ENCODE assay signal across 11 cellular contexts in the genomic region with DNA sequence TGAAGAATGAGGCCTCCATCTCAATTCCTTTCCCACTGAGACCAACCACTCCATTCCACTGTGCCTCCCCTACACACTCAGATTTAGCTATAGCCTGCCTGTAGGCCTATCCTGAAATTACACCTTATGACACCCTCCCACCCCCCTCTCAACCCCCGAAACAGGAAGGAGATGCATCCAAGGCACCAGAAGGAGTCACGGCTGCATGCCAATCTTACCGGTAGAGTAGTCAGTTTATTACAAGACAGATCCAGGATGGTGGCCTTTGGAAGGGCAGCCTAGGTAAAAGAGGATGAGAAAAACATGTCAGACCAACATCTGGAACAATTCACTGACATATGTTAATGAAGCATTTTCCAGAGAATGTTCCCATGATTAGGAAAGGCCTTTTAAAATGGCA. TPM values are rescaled to one million over a fixed set of nuclear protein-coding genes. Genes with fewer than 3 reads are reported as not detected.
DNase-seq lines count a peak whose midpoint lies in the region; ATAC-seq, FAIRE-seq and TF ChIP-seq lines count a peak whose summit lies in the region.
"Had no signal": no experiment of that assay in that cellular context is flagged by ENCODE, and none has a peak within 500 bp of the region (broad histone marks: within the 10 kb centered on the region; RNA-seq: fewer than 3 reads in every experiment).

No MANE protein-coding gene starts in this region.

- DNase-seq in A549 (ENCODE audit: low read depth in 1 of 2, low spot score in 1 of 2) (no peak), fibroblast of mammary gland (ENCODE audit: low read depth) (peak; percentile 27), activated gamma-delta T cell treated with Interleukin-2 at 50 U/mL for 16 hours (no peak), SKM-1 (lab: John Stamatoyannopoulos, UW; ENCODE audit: unreplicated experiment) (no peak), GM10266 (ENCODE audit: extremely low spot score) (no peak)
- DNase-seq in CD8-positive, alpha-beta memory T cell: no peak
- DNase-seq: colonic mucosa; stimulated activated CD4-positive, alpha-beta T cell treated with anti-CD3 and anti-CD28 coated beads, Interleukin-2, amount 100 ng/mL, for 48 hours had no signal

- peaks cover 3 to 61% (median 19%) of the 10 kb centered on the region in 3 donors for H3K36me3 Mint-ChIP-seq in CD8-positive, alpha-beta memory T cell

- H3K27me3 Mint-ChIP-seq in CD8-positive, alpha-beta memory T cell: no peaks in the 10 kb centered on the region

- H3K36me3 ChIP-seq in CD8-positive, alpha-beta memory T cell (ENCODE audit: insufficient read depth, low read length): peaks cover 46% of the 10 kb centered on the region

- no peak for FAIRE-seq in A549 (lab: Jason Lieb, UNC)

- POLR2A ChIA-PET in A549 (lab: Yijun Ruan, JAX): interaction anchor here (0.6 kb wide), 1 partner anchor 33 kb away, joined by 3 read pairs; no protein-coding TSS in a partner anchor
- POLR2A ChIA-PET in CD8-positive, alpha-beta memory T cell (lab: Charles Lee): no interaction called here

- TF ChIP-seq RAD21 in A549 (conservative IDR thresholded peaks at IDR 0.05 in 1 of 2, IDR thresholded peaks at IDR 0.05 in 1 of 2): no peak

- TF ChIP-seq POLR2A in A549 (IDR thresholded peaks at IDR 0.05; ENCODE audit: low read length): no peak

- no peak for TF ChIP-seq CTCF in A549 (IDR thresholded peaks at IDR 0.05)
- TF ChIP-seq CTCF in VCaP (conservative IDR thresholded peaks at IDR 0.05): no peak
- no peak for TF ChIP-seq CTCF in fibroblast of mammary gland (conservative IDR thresholded peaks at IDR 0.05; ENCODE audit: control insufficient read depth, insufficient read depth, low read depth, low read length)
- no peak for TF ChIP-seq CTCF in GM10266 (IDR thresholded peaks at IDR 0.05; ENCODE audit: control insufficient read depth, insufficient read depth, low read depth, missing control alignments)

- H3K4me3 ChIP-seq in A549: no peak overlapping the region
- H3K4me3 ChIP-seq in CD8-positive, alpha-beta memory T cell (ENCODE audit: low read length): no peak overlapping the region
- peak overlapping the region; percentile 99 for H3K4me3 ChIP-seq in fibroblast of mammary gland (ENCODE audit: control insufficient read depth, low read depth, low read length)

- peaks cover 20% of the 10 kb centered on the region for H3K4me1 ChIP-seq in A549
- H3K4me1 ChIP-seq in CD8-positive, alpha-beta memory T cell (ENCODE audit: insufficient read depth, low read length): peaks cover 29% of the 10 kb centered on the region

- no peaks in the 10 kb centered on the region for H3K9me3 Mint-ChIP-seq in CD8-positive, alpha-beta memory T cell

- H3K4me1 Mint-ChIP-seq in CD8-positive, alpha-beta memory T cell: peaks cover 26 to 48% (median 43%) of the 10 kb centered on the region in 3 donors

- 24% methylated on average over 3 of the region's 3 CpGs for WGBS in A549 (ENCODE audit: missing lambda C conversion rate)

- no peak for TF ChIP-seq EP300 in A549 (IDR thresholded peaks at IDR 0.05)

- H3K4me3 Mint-ChIP-seq in CD8-positive, alpha-beta memory T cell: peak overlapping the region in 6 of 7 donors; percentile 27 to 94 (median 66)

- CTCF ChIA-PET in A549 (lab: Yijun Ruan, JAX): interaction anchor here (15.8 kb wide), 1 partner anchor 20 kb away, joined by 445 read pairs; a partner anchor contains a TSS
- CTCF ChIA-PET in CD8-positive, alpha-beta memory T cell (lab: Charles Lee): interaction anchor here (1.5 kb wide), 1 partner anchor 85 kb away, joined by 3 read pairs; no protein-coding TSS in a partner anchor

- H3K9me3 ChIP-seq in A549: no peaks in the 10 kb centered on the region
- H3K9me3 ChIP-seq in CD8-positive, alpha-beta memory T cell (ENCODE audit: low read length): no peaks in the 10 kb centered on the region
- H3K9me3 ChIP-seq: colonic mucosa had no signal

- H3K27ac ChIP-seq in A549: no peak overlapping the region
- no peak overlapping the region for H3K27ac ChIP-seq in CD8-positive, alpha-beta memory T cell (ENCODE audit: low read depth, low read length)
- peak overlapping the region; percentile 4; the same call in 1 of the 2 replicates for H3K27ac ChIP-seq in VCaP
- H3K27ac ChIP-seq: colonic mucosa, SJSA1 had no signal

- H3K27me3 ChIP-seq in CD8-positive, alpha-beta memory T cell (ENCODE audit: insufficient read depth, low read length, poor library complexity, severe bottlenecking): no peaks in the 10 kb centered on the region
- H3K27me3 ChIP-seq: colonic mucosa, SJSA1 had no signal

- H3K27ac Mint-ChIP-seq in CD8-positive, alpha-beta memory T cell: peak overlapping the region in 6 of 8 donors; percentile 52 to 90 (median 72)

- ATAC-seq in A549 (no peak), HG03139 (IDR thresholded peaks at IDR 0.05; ENCODE audit: unreplicated experiment) (no peak)

- peak overlapping the region; percentile 96 for H3K4me2 ChIP-seq in A549

TF ChIP-seq in A549, 52 proteins besides CTCF, POLR2A, EP300 and RAD21 (continues in another document):
- TF ChIP-seq POLR2AphosphoS2 (conservative IDR thresholded peaks at IDR 0.05; ENCODE audit: low read length) (no peak), ZNF302 (CRISPR knock-in tag; IDR thresholded peaks at IDR 0.05) (no peak), NR3C1 (IDR thresholded peaks at IDR 0.05) (no peak), RCOR1 (IDR thresholded peaks at IDR 0.05; ENCODE audit: low read depth, low read length) (no peak), ZC3H11A (IDR thresholded peaks at IDR 0.05) (no peak), CHD2 (IDR thresholded peaks at IDR 0.05; ENCODE audit: low read length, partially characterized antibody) (no peak), EHF (CRISPR knock-in tag; IDR thresholded peaks at IDR 0.05) (no peak), CBX8 (IDR thresholded peaks at IDR 0.05) (no peak), JUN (IDR thresholded peaks at IDR 0.05) (no peak), TFCP2L1 (CRISPR knock-in tag; IDR thresholded peaks at IDR 0.05) (no peak), FOSL2 (IDR thresholded peaks at IDR 0.05) (no peak), FOSL2 (CRISPR knock-in tag; IDR thresholded peaks at IDR 0.05) (no peak)
- TF ChIP-seq, protein P1, sequence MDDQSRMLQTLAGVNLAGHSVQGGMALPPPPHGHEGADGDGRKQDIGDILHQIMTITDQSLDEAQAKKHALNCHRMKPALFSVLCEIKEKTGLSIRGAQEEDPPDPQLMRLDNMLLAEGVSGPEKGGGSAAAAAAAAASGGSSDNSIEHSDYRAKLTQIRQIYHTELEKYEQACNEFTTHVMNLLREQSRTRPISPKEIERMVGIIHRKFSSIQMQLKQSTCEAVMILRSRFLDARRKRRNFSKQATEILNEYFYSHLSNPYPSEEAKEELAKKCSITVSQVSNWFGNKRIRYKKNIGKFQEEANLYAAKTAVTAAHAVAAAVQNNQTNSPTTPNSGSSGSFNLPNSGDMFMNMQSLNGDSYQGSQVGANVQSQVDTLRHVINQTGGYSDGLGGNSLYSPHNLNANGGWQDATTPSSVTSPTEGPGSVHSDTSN (IDR thresholded peaks at IDR 0.05): no peak
- TF ChIP-seq, protein P2, sequence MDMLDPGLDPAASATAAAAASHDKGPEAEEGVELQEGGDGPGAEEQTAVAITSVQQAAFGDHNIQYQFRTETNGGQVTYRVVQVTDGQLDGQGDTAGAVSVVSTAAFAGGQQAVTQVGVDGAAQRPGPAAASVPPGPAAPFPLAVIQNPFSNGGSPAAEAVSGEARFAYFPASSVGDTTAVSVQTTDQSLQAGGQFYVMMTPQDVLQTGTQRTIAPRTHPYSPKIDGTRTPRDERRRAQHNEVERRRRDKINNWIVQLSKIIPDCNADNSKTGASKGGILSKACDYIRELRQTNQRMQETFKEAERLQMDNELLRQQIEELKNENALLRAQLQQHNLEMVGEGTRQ (IDR thresholded peaks at IDR 0.05): no peak

RNA-seq across cellular contexts. Expression of a gene that starts 2.6 kb away (rescaled TPM):
- 228 and 237 TPM in 2 replicates for polyA plus RNA-seq in A549 (2011; rRNA removed)
- 137 and 149 TPM in 2 replicates for polyA plus RNA-seq in A549 (2012; cell fraction: cytosol; rRNA removed)
- 106 and 109 TPM in 2 replicates for polyA plus RNA-seq in A549 (2012; cell fraction: nucleus; rRNA removed)
- 200 to 226 TPM (median 209 TPM) in 3 replicates for polyA plus RNA-seq in A549 (2017; fragmentation: RNase III; extraction: RNeasy Plus Mini Kit Qiagen cat#74134 plus additional on column Dnase treatment)
- polyA minus RNA-seq in A549 (2011; rRNA and poly(A)+ RNA removed): 204 and 235 TPM in 2 replicates
- total RNA-seq in CD8-positive, alpha-beta memory T cell: 100 to 1,000 TPM; 122 to 127 TPM
- polyA plus RNA-seq in CD8-positive, alpha-beta memory T cell: 22.9 TPM

RNA-seq across cellular contexts. Expression of a gene that starts 21.7 kb away (rescaled TPM):
- polyA plus RNA-seq in A549 (2011; rRNA removed): 26.3 and 29.9 TPM in 2 replicates
- 19.5 and 20.9 TPM in 2 replicates for polyA plus RNA-seq in A549 (2012; cell fraction: cytosol; rRNA removed)
- polyA plus RNA-seq in A549 (2012; cell fraction: nucleus; rRNA removed): 60.7 and 91.1 TPM in 2 replicates
- 21.9 to 24.3 TPM (median 23.9 TPM) in 3 replicates for polyA plus RNA-seq in A549 (2017; fragmentation: RNase III; extraction: RNeasy Plus Mini Kit Qiagen cat#74134 plus additional on column Dnase treatment)
- polyA minus RNA-seq in A549 (2011; rRNA and poly(A)+ RNA removed): 15.2 and 16.9 TPM in 2 replicates
- 10 to 100 TPM; 23.6 to 24.8 TPM for total RNA-seq in CD8-positive, alpha-beta memory T cell
- 0.43 TPM for polyA plus RNA-seq in CD8-positive, alpha-beta memory T cell

RNA-seq across cellular contexts. Expression of a gene that starts 21.7 kb away (rescaled TPM):
- polyA plus RNA-seq in A549 (2011; rRNA removed) (149 and 173 TPM in 2 replicates), A549 (2017; fragmentation: RNase III; extraction: RNeasy Plus Mini Kit Qiagen cat#74134 plus additional on column Dnase treatment) (155 to 170 TPM (median 156 TPM) in 3 replicates)
- 195 and 246 TPM in 2 replicates for polyA plus RNA-seq in A549 (2012; cell fraction: cytosol; rRNA removed)
- polyA plus RNA-seq in A549 (2012; cell fraction: nucleus; rRNA removed): 123 and 149 TPM in 2 replicates
- polyA minus RNA-seq in A549 (2011; rRNA and poly(A)+ RNA removed): 72.7 and 86.1 TPM in 2 replicates
- 10 to 100 TPM; 87.2 to 88.8 TPM for total RNA-seq in CD8-positive, alpha-beta memory T cell
- polyA plus RNA-seq in CD8-positive, alpha-beta memory T cell: 49.2 TPM

RNA-seq across cellular contexts. Expression of a gene that starts 31.3 kb away (rescaled TPM):
- polyA plus RNA-seq in A549 (2011; rRNA removed) (28.9 and 33.6 TPM in 2 replicates), A549 (2017; fragmentation: RNase III; extraction: RNeasy Plus Mini Kit Qiagen cat#74134 plus additional on column Dnase treatment) (16.3 to 24.4 TPM (median 21.5 TPM) in 3 replicates)
- 14.0 and 17.2 TPM in 2 replicates for polyA plus RNA-seq in A549 (2012; cell fraction: cytosol; rRNA removed)
- polyA plus RNA-seq in A549 (2012; cell fraction: nucleus; rRNA removed): 49.4 and 67.7 TPM in 2 replicates
- 45.1 and 48.8 TPM in 2 replicates for polyA minus RNA-seq in A549 (2011; rRNA and poly(A)+ RNA removed)
- 10 to 100 TPM; 12.4 to 14.8 TPM for total RNA-seq in CD8-positive, alpha-beta memory T cell
- 3.1 TPM for polyA plus RNA-seq in CD8-positive, alpha-beta memory T cell

RNA-seq across cellular contexts. Expression of a gene that starts 48.8 kb away (rescaled TPM):
- 9.7 and 10.5 TPM in 2 replicates for polyA plus RNA-seq in A549 (2011; rRNA removed)
- polyA plus RNA-seq in A549 (2012; cell fraction: cytosol; rRNA removed): 14.3 and 19.8 TPM in 2 replicates
- polyA plus RNA-seq in A549 (2012; cell fraction: nucleus; rRNA removed): 51.1 and 61.3 TPM in 2 replicates
- polyA plus RNA-seq in A549 (2017; fragmentation: RNase III; extraction: RNeasy Plus Mini Kit Qiagen cat#74134 plus additional on column Dnase treatment): 13.7 to 15.9 TPM (median 15.8 TPM) in 3 replicates
- 23.1 and 26.8 TPM in 2 replicates for polyA minus RNA-seq in A549 (2011; rRNA and poly(A)+ RNA removed)
- 10 to 100 TPM; 31.8 to 32.6 TPM for total RNA-seq in CD8-positive, alpha-beta memory T cell
- 17.8 TPM for polyA plus RNA-seq in CD8-positive, alpha-beta memory T cell

Comparison
In these comparisons a context has a peak if more than half of its experiments do, and no peak if none do; other contexts are left out.
1. RNA of a gene that starts 21.7 kb away (polyA plus RNA-seq): 19.5 to 91.1 TPM in A549; 0.43 TPM in CD8-positive, alpha-beta memory T cell (single experiment); every median in the first group is over 10 times any median in the second.